In the genomic region with DNA sequence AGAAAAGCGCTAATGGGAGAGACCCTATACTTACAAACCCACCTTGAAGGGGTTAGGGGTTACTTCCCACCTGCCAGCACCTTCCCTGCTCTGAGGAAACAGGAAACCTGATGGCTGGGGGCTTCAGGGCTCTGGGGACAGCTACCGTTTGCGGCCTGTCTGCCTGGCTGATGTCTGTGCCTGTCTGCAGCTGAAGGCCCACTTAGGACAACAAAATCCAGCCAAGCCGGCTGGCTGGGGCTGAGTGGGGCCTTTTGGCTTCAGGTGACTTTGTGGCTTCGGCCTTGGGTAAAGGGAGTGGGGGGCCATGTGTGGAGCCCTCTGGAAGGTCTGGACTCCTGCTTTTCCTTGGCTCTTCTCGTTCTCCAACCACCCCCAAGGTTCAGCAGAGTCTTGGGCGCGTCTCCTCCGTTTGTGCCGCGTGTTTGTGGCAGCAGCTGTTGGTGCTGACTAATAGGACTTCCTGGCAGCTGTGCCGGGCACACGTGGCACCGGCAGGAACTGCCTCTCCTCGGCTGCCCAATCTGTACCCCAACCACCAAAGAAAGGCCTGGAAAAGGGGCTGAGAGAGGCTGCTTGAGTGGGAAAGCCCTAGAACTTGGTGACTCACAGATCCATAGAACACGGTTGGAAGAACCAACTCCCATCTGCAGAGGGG, we compare ENCODE assay signal across 9 cellular contexts.
DNase-seq lines count a peak whose midpoint lies in the region; ATAC-seq, FAIRE-seq and TF ChIP-seq lines count a peak whose summit lies in the region.
"Had no signal": no experiment of that assay in that cellular context is flagged by ENCODE, and none has a peak within 500 bp of the region (broad histone marks: within the 10 kb centered on the region; RNA-seq: fewer than 3 reads in every experiment).

No MANE protein-coding gene starts in this region.

- no peak for ATAC-seq in HG03135 (IDR thresholded peaks at IDR 0.05; ENCODE audit: unreplicated experiment)

- no peaks in the 10 kb centered on the region for H3K27me3 ChIP-seq in CD8-positive, alpha-beta memory T cell (ENCODE audit: insufficient read depth, low read length, poor library complexity, severe bottlenecking)
- H3K27me3 ChIP-seq in small intestine (ENCODE audit: control insufficient read depth in 2 of 2, insufficient read depth in 2 of 2, low read length in 2 of 2): no peaks in the 10 kb centered on the region

- DNase-seq in CD8-positive, alpha-beta memory T cell: peak in 2 of 5 donors; percentile 29 to 57
- DNase-seq in NB4 (ENCODE audit: low read depth): peak; percentile 57
- DNase-seq in activated T-cell treated with anti-CD3 and anti-CD28 coated beads for 1 hour (ENCODE audit: low read depth): peak; percentile 37
- peak; percentile 40 for DNase-seq in globus pallidus (ENCODE audit: low spot score)
- DNase-seq in stimulated activated CD4-positive, alpha-beta T cell treated with anti-CD3 and anti-CD28 coated beads, Interleukin-12 subunit alpha, Interleukin-12 subunit beta, amount 100 ng/mL, for 4 hours: peak; percentile 61
- DNase-seq in NCI-H82 treated with DMSO at 0.1 percent for 48 hours (lab: John Stamatoyannopoulos, UW; ENCODE audit: unreplicated experiment): no peak
- no peak for DNase-seq in small intestine

- H3K4me3 ChIP-seq in CD8-positive, alpha-beta memory T cell (ENCODE audit: low read length): no peak overlapping the region
- H3K4me3 ChIP-seq in NB4 (ENCODE audit: low read depth, low read length) (no peak overlapping the region), small intestine (ENCODE audit: low read depth in 1 of 2, low read length in 2 of 2) (no peak overlapping the region)

- no peak for FAIRE-seq in small intestine (lab: Jason Lieb, UNC)
- FAIRE-seq: GM18507 had no signal

- H3K36me3 ChIP-seq in CD8-positive, alpha-beta memory T cell (ENCODE audit: insufficient read depth, low read length): no peaks in the 10 kb centered on the region
- no peaks in the 10 kb centered on the region for H3K36me3 ChIP-seq in small intestine (ENCODE audit: control insufficient read depth in 2 of 2, insufficient read depth in 2 of 2, low read length in 2 of 2)

- TF ChIP-seq POLR2A in NB4 (IDR thresholded peaks at IDR 0.05; ENCODE audit: extremely low read depth, insufficient read length): no peak

- H3K4me1 ChIP-seq in CD8-positive, alpha-beta memory T cell (ENCODE audit: insufficient read depth, low read length): peaks cover 52% of the 10 kb centered on the region
- peaks cover 2 to 28% of the 10 kb centered on the region in 2 donors for H3K4me1 ChIP-seq in small intestine (ENCODE audit: control insufficient read depth in 2 of 2, insufficient read depth in 1 of 2, low read depth in 1 of 2, low read length in 1 of 2)

- CTCF ChIA-PET in CD8-positive, alpha-beta memory T cell (lab: Charles Lee): no interaction called here

- no peaks in the 10 kb centered on the region for H3K9me3 ChIP-seq in CD8-positive, alpha-beta memory T cell (ENCODE audit: low read length)
- H3K9me3 ChIP-seq in small intestine (ENCODE audit: control insufficient read depth, low read depth): no peaks in the 10 kb centered on the region

- H3K27ac ChIP-seq in CD8-positive, alpha-beta memory T cell (ENCODE audit: low read depth, low read length): no peak overlapping the region
- H3K27ac ChIP-seq in small intestine (ENCODE audit: low read depth in 1 of 2, low read length in 1 of 2): peak overlapping the region in 1 of 2 donors; percentile 41

- H3K27ac Mint-ChIP-seq in CD8-positive, alpha-beta memory T cell: peak overlapping the region in 6 of 8 donors; percentile 59 to 87 (median 76)

- H3K9me3 Mint-ChIP-seq in CD8-positive, alpha-beta memory T cell: no peaks in the 10 kb centered on the region

- H3K4me1 Mint-ChIP-seq in CD8-positive, alpha-beta memory T cell: peaks cover 53 to 66% (median 64%) of the 10 kb centered on the region in 3 donors

- no peak for TF ChIP-seq CTCF in NB4 (IDR thresholded peaks at IDR 0.05; ENCODE audit: low read depth, low read length)

- H3K36me3 Mint-ChIP-seq in CD8-positive, alpha-beta memory T cell: peaks cover 0 to 6% (median 3%) of the 10 kb centered on the region in 3 donors

- H3K4me3 Mint-ChIP-seq in CD8-positive, alpha-beta memory T cell: peak overlapping the region in 3 of 7 donors; percentile 24 to 41 (median 37)

- peaks cover 0 to 2% of the 10 kb centered on the region in 2 donors for H3K27me3 Mint-ChIP-seq in CD8-positive, alpha-beta memory T cell

- WGBS in small intestine, 3 donors: 52 to 60% (median 59%) methylated on average over 16 of the region's 16 CpGs

- POLR2A ChIA-PET in CD8-positive, alpha-beta memory T cell (lab: Charles Lee): interaction anchor here (1.0 kb wide), 1 partner anchor 186 kb away, joined by 3 read pairs; no protein-coding TSS in a partner anchor

Comparison
In these comparisons a context has a peak if more than half of its experiments do, and no peak if none do; other contexts are left out.
1. DNase-seq: peak in NB4 (single experiment), activated T-cell treated with anti-CD3 and anti-CD28 coated beads for 1 hour (single experiment), globus pallidus (single experiment) and stimulated activated CD4-positive, alpha-beta T cell treated with anti-CD3 and anti-CD28 coated beads, Interleukin-12 subunit alpha, Interleukin-12 subunit beta, amount 100 ng/mL, for 4 hours (single experiment); none in NCI-H82 treated with DMSO at 0.1 percent for 48 hours (single experiment) and small intestine (single experiment).